Comparison of ENCODE assay signal across 35 cellular contexts in genomic region chr12:26861690-26862089, GRCh38.
"Had no signal": no experiment of that assay in that cellular context is flagged by ENCODE, and none has a peak within 500 bp of the region (broad histone marks: within the 10 kb centered on the region; RNA-seq: fewer than 3 reads in every experiment).

No MANE protein-coding gene starts in this region.

- H3K9me3 ChIP-seq: MG63 had no signal

- H3K27ac ChIP-seq: KMS-11 had no signal

- DNase-seq: Karpas-422, Kasumi-1, MG63, MM.1S, MV-4-11, NCI-H1048, NCI-H1092, NCI-H1092 treated with DMSO at 0.1 percent for 48 hours, NCI-H1105, NCI-H1105 treated with DMSO at 0.1 percent for 48 hours, NCI-H1417, NCI-H1417 treated with DMSO at 0.1 percent for 48 hours, NCI-H1436, NCI-H1436 treated with DMSO at 0.1 percent for 48 hours, NCI-H146, NCI-H1694, NCI-H1694 treated with DMSO at 0.1 percent for 48 hours, NCI-H187, NCI-H187 treated with DMSO at 0.1 percent for 48 hours, NCI-H1930, NCI-H2029, NCI-H2029 treated with DMSO at 0.1 percent for 48 hours, NCI-H2081, NCI-H2081 treated with DMSO at 0.1 percent for 48 hours, NCI-H2107, NCI-H2171, NCI-H2171 treated with DMSO at 0.1 percent for 48 hours, NCI-H2227 treated with DMSO at 0.1 percent for 48 hours, NCI-H226, NCI-H345, NCI-H446, NCI-H446 treated with DMSO at 0.1 percent for 48 hours, NCI-H510A, NCI-H510A treated with DMSO at 0.1 percent for 48 hours had no signal

- H3K4me2 ChIP-seq: KMS-11 had no signal

- H3K36me3 ChIP-seq: MG63 had no signal

- H3K4me3 ChIP-seq: MG63 had no signal

- H3K9ac ChIP-seq: KMS-11 had no signal
